22 cellular contexts compared by ENCODE assay signal in the genomic region with DNA sequence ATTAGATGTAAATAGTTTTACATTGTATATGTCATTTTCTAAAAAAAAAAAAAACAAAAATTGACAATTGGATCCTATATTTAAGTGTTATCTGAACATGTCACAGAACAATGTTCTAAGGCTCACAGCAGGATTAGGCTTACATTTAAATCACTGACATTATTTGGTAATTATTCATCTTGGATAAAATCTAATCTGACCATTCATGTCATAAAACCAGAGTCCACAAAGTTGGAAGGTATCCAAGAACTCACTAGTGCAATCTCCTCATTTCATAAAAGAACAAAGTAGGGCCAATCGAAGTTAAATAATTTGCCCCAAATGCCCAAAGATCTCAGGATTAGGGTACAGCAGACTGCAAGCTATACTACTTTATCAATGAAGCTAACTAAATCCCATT.
A peak's percentile ranks its signal among the peaks of the same experiment; 100 is the strongest.
DNase-seq lines count a peak whose midpoint lies in the region; ATAC-seq and TF ChIP-seq lines count a peak whose summit lies in the region.
"Had no signal": no experiment of that assay in that cellular context is flagged by ENCODE, and none has a peak within 500 bp of the region (broad histone marks: within the 10 kb centered on the region; RNA-seq: fewer than 3 reads in every experiment).

No MANE protein-coding gene starts in this region.

- POLR2A ChIA-PET in MCF 10A (lab: Yijun Ruan, JAX): interaction anchor here (1.0 kb wide), 1 partner anchor 17 kb away, joined by 4 read pairs; no protein-coding TSS in a partner anchor

- no peaks in the 10 kb centered on the region for H3K4me1 ChIP-seq in breast epithelium
- no peaks in the 10 kb centered on the region for H3K4me1 ChIP-seq in adrenal gland (replicated peaks in 1 of 2)
- no peaks in the 10 kb centered on the region for H3K4me1 ChIP-seq in tibial nerve
- H3K4me1 ChIP-seq: BLaER1 treated with 17β-estradiol and CSF1 and Interleukin-3, amounts not matched to agents 10 nM and 100 nM; SJSA1 had no signal

- H3K9me3 Mint-ChIP-seq in MCF 10A (ENCODE audit: unreplicated experiment): no peaks in the 10 kb centered on the region
- H3K9me3 Mint-ChIP-seq: activated naive CD4-positive, alpha-beta T cell treated with anti-CD3 and anti-CD28 coated beads, Interleukin-2, amount 10 ng/mL, durations not matched to agents 7 days and 5 days; activated T-cell treated with anti-CD3 and anti-CD28 coated beads, Interleukin-2, amount 50 U/mL, for 24 hours; GM23338 had no signal

- intact Hi-C loops in MCF 10A (cut with micrococcal nuclease): no loop called here
- intact Hi-C loops in breast epithelium (cut with DNase I; ENCODE audit: low total_unique reads): no loop called here
- intact Hi-C loops in adrenal gland (cut with DNase I): no loop called here

- H3K4me3 Mint-ChIP-seq in MCF 10A (ENCODE audit: unreplicated experiment): no peak overlapping the region
- H3K4me3 Mint-ChIP-seq: activated CD8-positive, alpha-beta T cell treated with anti-CD3 and anti-CD28 coated beads, Interleukin-2, amount 10 ng/mL, durations not matched to agents 7 days and 5 days; activated naive CD4-positive, alpha-beta T cell treated with anti-CD3 and anti-CD28 coated beads, Interleukin-2, amount 10 ng/mL, durations not matched to agents 7 days and 5 days; activated T-cell treated with anti-CD3 and anti-CD28 coated beads, Interleukin-2, amount 50 U/mL, for 24 hours; brain; GM23338 had no signal

- ATAC-seq in GM19023 (IDR thresholded peaks at IDR 0.05; ENCODE audit: unreplicated experiment): no peak
- ATAC-seq: activated CD8-positive, alpha-beta T cell treated with anti-CD3 and anti-CD28 coated beads, Interleukin-2, amount 10 ng/mL, durations not matched to agents 7 days and 5 days; GM23338; sciatic nerve; stimulated activated naive CD8-positive, alpha-beta T cell treated with anti-CD3 and anti-CD28 coated beads, Interleukin-15, Interleukin-2, amounts not matched to agents 100 U/mL and 50 U/mL, for 24 hours had no signal

- no peaks in the 10 kb centered on the region for H3K36me3 ChIP-seq in breast epithelium
- H3K36me3 ChIP-seq in brain microvascular endothelial cell (replicated peaks): no peaks in the 10 kb centered on the region
- H3K36me3 ChIP-seq in adrenal gland (replicated peaks in 1 of 2): no peaks in the 10 kb centered on the region
- no peaks in the 10 kb centered on the region for H3K36me3 ChIP-seq in tibial nerve
- H3K36me3 ChIP-seq: SJSA1 had no signal

- no peak overlapping the region for H3K4me3 ChIP-seq in breast epithelium
- H3K4me3 ChIP-seq in brain microvascular endothelial cell (ENCODE audit: low read depth, low read length): no peak overlapping the region
- no peak overlapping the region for H3K4me3 ChIP-seq in adrenal gland
- no peak overlapping the region for H3K4me3 ChIP-seq in tibial nerve
- H3K4me3 ChIP-seq: BLaER1 treated with 17β-estradiol and CSF1 and Interleukin-3, amounts not matched to agents 10 nM and 100 nM; GM23338; SJSA1 had no signal

- no peaks in the 10 kb centered on the region for H3K27me3 ChIP-seq in breast epithelium
- H3K27me3 ChIP-seq in brain microvascular endothelial cell (replicated peaks): no peaks in the 10 kb centered on the region
- no peaks in the 10 kb centered on the region for H3K27me3 ChIP-seq in adrenal gland
- H3K27me3 ChIP-seq in tibial nerve: no peaks in the 10 kb centered on the region
- H3K27me3 ChIP-seq: BLaER1 treated with 17β-estradiol and CSF1 and Interleukin-3, amounts not matched to agents 10 nM and 100 nM; SJSA1 had no signal

- no TSS peak for BruUV-seq in MCF 10A (replicated peaks; lab: Mats Ljungman, UMichigan)

- CTCF ChIA-PET in MCF 10A (lab: Yijun Ruan, JAX): interaction anchor here (1.2 kb wide), 1 partner anchor 288 kb away, joined by 4 read pairs; no protein-coding TSS in a partner anchor

- H3K9me3 ChIP-seq in breast epithelium (no peaks in the 10 kb centered on the region), adrenal gland (replicated peaks in 1 of 3) (no peaks in the 10 kb centered on the region), tibial nerve (no peaks in the 10 kb centered on the region)
- H3K9me3 ChIP-seq: SJSA1 had no signal

- TF ChIP-seq CTCF in MCF 10A (IDR thresholded peaks at IDR 0.05; ENCODE audit: unreplicated experiment): no peak
- TF ChIP-seq CTCF in breast epithelium (IDR thresholded peaks at IDR 0.05): no peak
- no peak for TF ChIP-seq CTCF in brain microvascular endothelial cell (IDR thresholded peaks at IDR 0.05; ENCODE audit: low read depth, low read length, missing control alignments)
- TF ChIP-seq CTCF in adrenal gland (IDR thresholded peaks at IDR 0.05): no peak
- TF ChIP-seq CTCF in tibial nerve (IDR thresholded peaks at IDR 0.05): no peak

- no peak for TF ChIP-seq EP300 in tibial nerve (IDR thresholded peaks at IDR 0.05)

- peak; percentile 26 for DNase-seq in MCF 10A (ENCODE audit: unreplicated experiment)
- no peak for DNase-seq in breast epithelium (ENCODE audit: low spot score in 2 of 2)
- DNase-seq in brain microvascular endothelial cell: peak; percentile 20
- peak; percentile 58 for DNase-seq in iris pigment epithelial cell (ENCODE audit: low read depth)
- no peak for DNase-seq in adrenal gland
- no peak for DNase-seq in tibial nerve (ENCODE audit: low spot score in 2 of 2)
- no peak for DNase-seq in putamen (ENCODE audit: low spot score)
- DNase-seq: 8988T; activated CD8-positive, alpha-beta T cell treated with anti-CD3 and anti-CD28 coated beads, Interleukin-2, amount 10 ng/mL, durations not matched to agents 7 days and 5 days; activated naive CD4-positive, alpha-beta T cell treated with anti-CD3 and anti-CD28 coated beads, Interleukin-2, amount 10 ng/mL, durations not matched to agents 7 days and 5 days; activated T-cell treated with anti-CD3 and anti-CD28 coated beads, Interleukin-2, amount 50 U/mL, for 24 hours; NCI-H1436; occipital lobe; stimulated activated CD4-positive, alpha-beta T cell treated with anti-CD3 and anti-CD28 coated beads, Interleukin-1b, Interleukin-23, amount 100 ng/mL, for 48 hours; stimulated activated naive CD8-positive, alpha-beta T cell treated with anti-CD3 and anti-CD28 coated beads, Interleukin-15, Interleukin-2, amounts not matched to agents 100 U/mL and 50 U/mL, for 24 hours had no signal

- no peak overlapping the region for H3K27ac ChIP-seq in breast epithelium
- no peak overlapping the region for H3K27ac ChIP-seq in brain microvascular endothelial cell
- H3K27ac ChIP-seq in adrenal gland: no peak overlapping the region
- H3K27ac ChIP-seq in tibial nerve: no peak overlapping the region
- H3K27ac ChIP-seq: BLaER1 treated with 17β-estradiol and CSF1 and Interleukin-3, amounts not matched to agents 10 nM and 100 nM; epithelial cell of prostate; SJSA1 had no signal

- peaks cover 6% of the 10 kb centered on the region for H3K36me3 Mint-ChIP-seq in MCF 10A (ENCODE audit: insufficient read depth, unreplicated experiment)
- H3K36me3 Mint-ChIP-seq: activated naive CD4-positive, alpha-beta T cell treated with anti-CD3 and anti-CD28 coated beads, Interleukin-2, amount 10 ng/mL, durations not matched to agents 7 days and 5 days had no signal

- no peaks in the 10 kb centered on the region for H3K27me3 Mint-ChIP-seq in MCF 10A (ENCODE audit: insufficient read depth, unreplicated experiment)
- H3K27me3 Mint-ChIP-seq: activated naive CD4-positive, alpha-beta T cell treated with anti-CD3 and anti-CD28 coated beads, Interleukin-2, amount 10 ng/mL, durations not matched to agents 7 days and 5 days; activated T-cell treated with anti-CD3 and anti-CD28 coated beads, Interleukin-2, amount 50 U/mL, for 24 hours; brain had no signal

- no peak for TF ChIP-seq POLR2A in breast epithelium (IDR thresholded peaks at IDR 0.05)
- no peak for TF ChIP-seq POLR2A in adrenal gland (IDR thresholded peaks at IDR 0.05)
- no peak for TF ChIP-seq POLR2A in tibial nerve (IDR thresholded peaks at IDR 0.05)

- no peak overlapping the region for H3K27ac Mint-ChIP-seq in MCF 10A (ENCODE audit: low read depth, unreplicated experiment)
- H3K27ac Mint-ChIP-seq: activated CD8-positive, alpha-beta T cell treated with anti-CD3 and anti-CD28 coated beads, Interleukin-2, amount 10 ng/mL, durations not matched to agents 7 days and 5 days; activated naive CD4-positive, alpha-beta T cell treated with anti-CD3 and anti-CD28 coated beads, Interleukin-2, amount 10 ng/mL, durations not matched to agents 7 days and 5 days; activated T-cell treated with anti-CD3 and anti-CD28 coated beads, Interleukin-2, amount 50 U/mL, for 24 hours; brain; GM23338 had no signal

- in situ Hi-C loops in brain microvascular endothelial cell (cut with HindIII; ENCODE audit: low pct_ligation_motif_present, low sequenced_read_pairs): no loop called here

- 26 to 57% (median 49%) methylated on average over 1 of the region's 1 CpG for WGBS in adrenal gland, 4 donors
- WGBS in tibial nerve, 2 donors: 44 to 49% methylated on average over 1 of the region's 1 CpG

- no peaks in the 10 kb centered on the region for H3K4me1 Mint-ChIP-seq in MCF 10A (ENCODE audit: insufficient read depth, unreplicated experiment)
- H3K4me1 Mint-ChIP-seq: activated naive CD4-positive, alpha-beta T cell treated with anti-CD3 and anti-CD28 coated beads, Interleukin-2, amount 10 ng/mL, durations not matched to agents 7 days and 5 days; brain had no signal

Comparison
In these comparisons a context has a peak if more than half of its experiments do, and no peak if none do; other contexts are left out.
1. DNase-seq: peak in MCF 10A (single experiment), brain microvascular endothelial cell (single experiment) and iris pigment epithelial cell (single experiment); none in breast epithelium (0 of 2), adrenal gland (0 of 7), tibial nerve (0 of 2) and putamen (single experiment).